Comparison of ENCODE assay signal across 8 cellular contexts in genomic region chr3:113947372-113948014, GRCh38. TPM values are rescaled to one million over a fixed set of nuclear protein-coding genes. Genes with fewer than 3 reads are reported as not detected.
DNase-seq lines count a peak whose midpoint lies in the region; ATAC-seq and TF ChIP-seq lines count a peak whose summit lies in the region.

Gene ZDHHC23 (plus strand): TSS chr3:113948013. CDS start chr3:113948803, 790 bp downstream.

- CTCF ChIA-PET in activated CD8-positive, alpha-beta T cell treated with anti-CD3 and anti-CD28 coated beads, Interleukin-2, amount 10 ng/mL, durations not matched to agents 7 days and 5 days (lab: Charles Lee) = no interaction called here

- peaks cover 12% of the 10 kb centered on the region for H3K4me1 Mint-ChIP-seq in activated CD8-positive, alpha-beta T cell treated with anti-CD3 and anti-CD28 coated beads, Interleukin-2, amount 10 ng/mL, durations not matched to agents 7 days and 5 days (ENCODE audit: low read depth)

- H3K27ac Mint-ChIP-seq in activated CD8-positive, alpha-beta T cell treated with anti-CD3 and anti-CD28 coated beads, Interleukin-2, amount 10 ng/mL, durations not matched to agents 7 days and 5 days = peak within 1 kb of the TSS; percentile 63

- no peak for TF ChIP-seq CTCF in C4-2B (conservative IDR thresholded peaks at IDR 0.05)

- POLR2A ChIA-PET in activated CD8-positive, alpha-beta T cell treated with anti-CD3 and anti-CD28 coated beads, Interleukin-2, amount 10 ng/mL, durations not matched to agents 7 days and 5 days (lab: Charles Lee) = no interaction called here

- H3K27ac ChIP-seq in C4-2B = peak within 1 kb of the TSS; percentile 88
- H3K27ac ChIP-seq in effector memory CD4-positive, alpha-beta T cell (ENCODE audit: insufficient read depth, low read length, poor library complexity, severe bottlenecking) = peak within 1 kb of the TSS; percentile 20

- ATAC-seq in GM19397 (IDR thresholded peaks at IDR 0.05; ENCODE audit: unreplicated experiment) (peak; percentile 85), HG03520 (IDR thresholded peaks at IDR 0.05; ENCODE audit: unreplicated experiment) (peak; percentile 72)
- ATAC-seq in activated CD8-positive, alpha-beta T cell treated with anti-CD3 and anti-CD28 coated beads, Interleukin-2, amount 10 ng/mL, durations not matched to agents 7 days and 5 days = peak; percentile 89

- H3K27me3 ChIP-seq in effector memory CD4-positive, alpha-beta T cell (replicated peaks; ENCODE audit: control insufficient read depth, insufficient read depth, low read length, poor library complexity, severe bottlenecking) = no peaks in the 10 kb centered on the region

- H3K4me3 Mint-ChIP-seq in activated CD8-positive, alpha-beta T cell treated with anti-CD3 and anti-CD28 coated beads, Interleukin-2, amount 10 ng/mL, durations not matched to agents 7 days and 5 days = peak within 1 kb of the TSS; percentile 73

- DNase-seq in NCI-H748 (lab: John Stamatoyannopoulos, UW; ENCODE audit: unreplicated experiment) (peak; percentile 68), mesenteric fat pad (ENCODE audit: low spot score) (peak; percentile 93)
- peak; percentile 60 for DNase-seq in activated CD8-positive, alpha-beta T cell treated with anti-CD3 and anti-CD28 coated beads, Interleukin-2, amount 10 ng/mL, durations not matched to agents 7 days and 5 days
- peak; percentile 67 to 72 (median 67) for DNase-seq in effector memory CD4-positive, alpha-beta T cell
- peak; percentile 31 for DNase-seq in stimulated activated CD8-positive, alpha-beta memory T cell treated with anti-CD3 and anti-CD28 coated beads, Interleukin-15, amount 100 ng/mL, for 24 hours (ENCODE audit: low read depth)

- H3K36me3 ChIP-seq in effector memory CD4-positive, alpha-beta T cell (ENCODE audit: control insufficient read depth, insufficient read depth, low read length) = no peaks in the 10 kb centered on the region

- H3K27me3 Mint-ChIP-seq in activated CD8-positive, alpha-beta T cell treated with anti-CD3 and anti-CD28 coated beads, Interleukin-2, amount 10 ng/mL, durations not matched to agents 7 days and 5 days (ENCODE audit: low read depth) = peaks cover 33% of the 10 kb centered on the region

- no peaks in the 10 kb centered on the region for H3K9me3 ChIP-seq in effector memory CD4-positive, alpha-beta T cell (ENCODE audit: control insufficient read depth, low read length)

- H3K36me3 Mint-ChIP-seq in activated CD8-positive, alpha-beta T cell treated with anti-CD3 and anti-CD28 coated beads, Interleukin-2, amount 10 ng/mL, durations not matched to agents 7 days and 5 days (ENCODE audit: low read depth) = no peaks in the 10 kb centered on the region

- H3K4me1 ChIP-seq in effector memory CD4-positive, alpha-beta T cell (ENCODE audit: control insufficient read depth, insufficient read depth, low read length, poor library complexity, severe bottlenecking) = peaks cover 11% of the 10 kb centered on the region

- H3K9me3 Mint-ChIP-seq in activated CD8-positive, alpha-beta T cell treated with anti-CD3 and anti-CD28 coated beads, Interleukin-2, amount 10 ng/mL, durations not matched to agents 7 days and 5 days (ENCODE audit: insufficient read depth) = no peaks in the 10 kb centered on the region

- peak within 1 kb of the TSS; percentile 80 for H3K4me3 ChIP-seq in effector memory CD4-positive, alpha-beta T cell (ENCODE audit: insufficient read depth, low read depth, low read length, poor library complexity, severe bottlenecking)

RNA-seq across cellular contexts. Expression of gene ZDHHC23, which starts in this region (rescaled TPM):
- total RNA-seq in activated CD8-positive, alpha-beta T cell treated with anti-CD3 and anti-CD28 coated beads, Interleukin-2, amount 10 ng/mL, durations not matched to agents 7 days and 5 days = 1 to 10 TPM; 1.8 to 2.1 TPM
- total RNA-seq in mesenteric fat pad = 3.7 TPM

Comparison
In these comparisons a context has a peak if more than half of its experiments do, and no peak if none do; other contexts are left out.
1. Peak in every context shown above with its lines: DNase-seq, ATAC-seq, H3K4me3 ChIP-seq and H3K27ac ChIP-seq.
2. DNase-seq: peak in every context shown above with its lines; median percentile 93 in mesenteric fat pad; 68 in NCI-H748; 67 in effector memory CD4-positive, alpha-beta T cell; 60 in activated CD8-positive, alpha-beta T cell treated with anti-CD3 and anti-CD28 coated beads, Interleukin-2, amount 10 ng/mL, durations not matched to agents 7 days and 5 days; 31 in stimulated activated CD8-positive, alpha-beta memory T cell treated with anti-CD3 and anti-CD28 coated beads, Interleukin-15, amount 100 ng/mL, for 24 hours.